ENCODE assay signal across 8 cellular contexts in genomic region chr12:120686690-120687569, GRCh38. TPM values are rescaled to one million over a fixed set of nuclear protein-coding genes. Genes with fewer than 3 reads are reported as not detected.
DNase-seq lines count a peak whose midpoint lies in the region; ATAC-seq and TF ChIP-seq lines count a peak whose summit lies in the region.

A gene with protein sequence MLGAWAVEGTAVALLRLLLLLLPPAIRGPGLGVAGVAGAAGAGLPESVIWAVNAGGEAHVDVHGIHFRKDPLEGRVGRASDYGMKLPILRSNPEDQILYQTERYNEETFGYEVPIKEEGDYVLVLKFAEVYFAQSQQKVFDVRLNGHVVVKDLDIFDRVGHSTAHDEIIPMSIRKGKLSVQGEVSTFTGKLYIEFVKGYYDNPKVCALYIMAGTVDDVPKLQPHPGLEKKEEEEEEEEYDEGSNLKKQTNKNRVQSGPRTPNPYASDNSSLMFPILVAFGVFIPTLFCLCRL (plus strand): TSS chr12:120687149. CDS start chr12:120687297, 148 bp downstream.

- peak; percentile 99 for DNase-seq in GM10266 (ENCODE audit: extremely low spot score)
- peak; percentile 95 for DNase-seq in NCI-H1092 (lab: John Stamatoyannopoulos, UW)
- DNase-seq in globus pallidus (ENCODE audit: low spot score) = peak; percentile 97
- DNase-seq in occipital lobe (lab: John Stamatoyannopoulos, UW) = peak; percentile 99

- TF ChIP-seq CTCF in GM10266 (IDR thresholded peaks at IDR 0.05; ENCODE audit: control insufficient read depth, insufficient read depth, low read depth, missing control alignments) = peak; percentile 67

- no peaks in the 10 kb centered on the region for H3K9me3 Mint-ChIP-seq in activated naive CD4-positive, alpha-beta T cell treated with anti-CD3 and anti-CD28 coated beads, Interleukin-2, amount 50 U/mL, for 24 hours

- H3K36me3 Mint-ChIP-seq in activated naive CD4-positive, alpha-beta T cell treated with anti-CD3 and anti-CD28 coated beads, Interleukin-2, amount 50 U/mL, for 24 hours = no peaks in the 10 kb centered on the region

- peak within 1 kb of the TSS; percentile 92 for H3K4me3 Mint-ChIP-seq in activated naive CD4-positive, alpha-beta T cell treated with anti-CD3 and anti-CD28 coated beads, Interleukin-2, amount 50 U/mL, for 24 hours

- H3K27me3 Mint-ChIP-seq in activated naive CD4-positive, alpha-beta T cell treated with anti-CD3 and anti-CD28 coated beads, Interleukin-2, amount 50 U/mL, for 24 hours = no peaks in the 10 kb centered on the region

- ATAC-seq in HG02588 (IDR thresholded peaks at IDR 0.05; ENCODE audit: unreplicated experiment) (peak; percentile 75), SK-N-SH treated with all-trans-retinoic acid at 6 μM for 48 hours (peak; percentile 90)

- H3K27ac ChIP-seq in temporal lobe (ENCODE audit: low read depth, low read length) = peak within 1 kb of the TSS; percentile 94

- H3K27ac Mint-ChIP-seq in activated naive CD4-positive, alpha-beta T cell treated with anti-CD3 and anti-CD28 coated beads, Interleukin-2, amount 50 U/mL, for 24 hours = peak within 1 kb of the TSS; percentile 95

- H3K4me1 Mint-ChIP-seq in activated naive CD4-positive, alpha-beta T cell treated with anti-CD3 and anti-CD28 coated beads, Interleukin-2, amount 50 U/mL, for 24 hours = peaks cover 40% of the 10 kb centered on the region

TF ChIP-seq in SK-N-SH treated with all-trans-retinoic acid at 6 μM for 48 hours, 23 proteins besides CTCF, POLR2A, EP300 and RAD21:
- TF ChIP-seq CSDC2 (CRISPR knock-in tag; IDR thresholded peaks at IDR 0.05) (no peak), ZFP3 (CRISPR knock-in tag; IDR thresholded peaks at IDR 0.05) (no peak), PPARA (CRISPR knock-in tag; IDR thresholded peaks at IDR 0.05; ENCODE audit: borderline replicate concordance) (no peak), ARNTL (CRISPR knock-in tag; IDR thresholded peaks at IDR 0.05; ENCODE audit: borderline replicate concordance, low read depth) (no peak), ZNF70 (CRISPR knock-in tag; IDR thresholded peaks at IDR 0.05) (no peak), SNAI2 (CRISPR knock-in tag; IDR thresholded peaks at IDR 0.05) (no peak), TCF4 (CRISPR knock-in tag; IDR thresholded peaks at IDR 0.05; ENCODE audit: borderline replicate concordance) (no peak), RARB (CRISPR knock-in tag; IDR thresholded peaks at IDR 0.05) (no peak), POU6F1 (CRISPR knock-in tag; IDR thresholded peaks at IDR 0.05; ENCODE audit: borderline replicate concordance, low read depth) (no peak), ZNF8 (CRISPR knock-in tag; IDR thresholded peaks at IDR 0.05) (no peak), TSHZ2 (CRISPR knock-in tag; IDR thresholded peaks at IDR 0.05) (no peak), ESRRG (CRISPR knock-in tag; IDR thresholded peaks at IDR 0.05) (no peak), ZFP30 (CRISPR knock-in tag; IDR thresholded peaks at IDR 0.05) (no peak; the same call in 1 of the 2 replicates), ZC3H10 (CRISPR knock-in tag; IDR thresholded peaks at IDR 0.05) (no peak), CSRNP3 (CRISPR knock-in tag; IDR thresholded peaks at IDR 0.05) (no peak), GLIS3 (CRISPR knock-in tag; IDR thresholded peaks at IDR 0.05) (no peak), ISL1 (CRISPR knock-in tag; IDR thresholded peaks at IDR 0.05) (no peak)

RNA-seq across cellular contexts. Expression of the gene that starts here (rescaled TPM):
- 41.5 TPM for total RNA-seq in occipital lobe
- 31.7 TPM for total RNA-seq in temporal lobe

Comparison
In these comparisons a context has a peak if more than half of its experiments do, and no peak if none do; other contexts are left out.
1. Peak in every context shown above with its lines: DNase-seq, ATAC-seq and H3K27ac ChIP-seq.